Comparison of ENCODE assay signal across 34 cellular contexts in the genomic region with DNA sequence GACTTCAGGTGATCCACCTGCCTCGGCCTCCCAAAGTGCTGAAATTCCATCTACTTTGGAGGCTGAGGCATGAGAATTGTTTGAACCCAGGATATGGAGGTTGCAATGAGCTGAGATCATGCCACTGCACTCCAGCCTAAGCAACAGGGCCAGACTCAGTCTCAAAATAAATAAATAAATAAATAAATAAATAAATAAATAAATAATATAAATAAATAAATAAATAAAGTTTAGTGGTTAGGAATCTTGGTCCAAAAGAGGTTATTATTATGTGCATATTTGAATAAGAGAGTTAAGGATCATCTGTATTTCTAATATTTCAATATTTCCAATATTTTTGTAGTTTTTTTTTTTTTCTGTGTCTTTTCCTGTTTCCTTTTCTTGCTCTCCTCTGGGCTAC.
"Had no signal": no experiment of that assay in that cellular context is flagged by ENCODE, and none has a peak within 500 bp of the region (broad histone marks: within the 10 kb centered on the region; RNA-seq: fewer than 3 reads in every experiment).

No MANE protein-coding gene starts in this region.

- H3K4me2 ChIP-seq: KMS-11 had no signal

- H3K9me3 ChIP-seq: MG63 had no signal

- H3K36me3 ChIP-seq: MG63 had no signal

- H3K4me3 ChIP-seq: MG63 had no signal

- H3K27me3 ChIP-seq: MG63 had no signal

- H3K27ac ChIP-seq: KMS-11 had no signal

- DNase-seq: Karpas-422, Kasumi-1, MG63, MM.1S, MV-4-11, NCI-H1048, NCI-H1092, NCI-H1092 treated with DMSO at 0.1 percent for 48 hours, NCI-H1105, NCI-H1105 treated with DMSO at 0.1 percent for 48 hours, NCI-H1417, NCI-H1436, NCI-H1436 treated with DMSO at 0.1 percent for 48 hours, NCI-H146, NCI-H1694, NCI-H1694 treated with DMSO at 0.1 percent for 48 hours, NCI-H187, NCI-H1930, NCI-H2029, NCI-H2029 treated with DMSO at 0.1 percent for 48 hours, NCI-H2081, NCI-H2081 treated with DMSO at 0.1 percent for 48 hours, NCI-H2107, NCI-H2171, NCI-H2171 treated with DMSO at 0.1 percent for 48 hours, NCI-H2227 treated with DMSO at 0.1 percent for 48 hours, NCI-H226, NCI-H345, NCI-H446, NCI-H446 treated with DMSO at 0.1 percent for 48 hours, NCI-H510A, NCI-H510A treated with DMSO at 0.1 percent for 48 hours, NCI-H524 had no signal
